Comparison of ENCODE assay signal across 8 cellular contexts in the genomic region with DNA sequence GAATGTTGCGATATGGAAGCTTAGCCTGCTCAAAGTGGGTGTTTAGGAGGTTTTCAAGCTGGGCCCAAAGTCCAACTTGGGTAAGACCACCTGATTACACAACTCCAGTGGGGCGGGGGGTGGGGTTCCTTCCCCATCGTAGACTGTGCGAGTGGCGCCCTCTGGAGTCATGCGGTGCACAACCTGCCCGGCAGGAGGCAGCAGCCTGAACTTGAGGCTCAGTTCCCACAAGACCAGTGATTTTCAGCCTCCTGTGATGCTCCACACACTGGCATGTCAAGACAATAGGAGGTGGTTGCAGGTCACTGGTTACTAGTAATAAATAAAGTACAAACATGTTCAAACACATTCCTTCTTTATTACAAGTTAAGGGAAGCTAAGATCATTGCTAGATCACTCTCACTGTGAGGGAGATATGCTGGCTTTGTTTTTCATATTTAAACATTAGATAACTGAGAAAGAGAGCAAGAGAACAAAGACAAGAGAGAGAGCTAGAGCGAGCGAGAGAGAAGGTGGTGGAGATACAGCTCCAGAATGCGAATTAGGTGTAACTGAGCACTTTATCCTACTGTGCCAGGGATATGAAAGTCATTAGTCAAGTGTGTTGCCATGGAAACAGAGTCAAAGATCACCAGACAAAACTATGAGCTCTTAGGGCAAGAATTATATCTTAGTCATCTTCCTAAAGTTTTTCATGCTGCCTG.
DNase-seq lines count a peak whose midpoint lies in the region; ATAC-seq and TF ChIP-seq lines count a peak whose summit lies in the region.

No MANE protein-coding gene starts in this region.

- H2AFZ ChIP-seq in KMS-11 (ENCODE audit: low read depth): no peak overlapping the region

- H3K27ac ChIP-seq in KMS-11: no peak overlapping the region

- no peak overlapping the region for H3K9ac ChIP-seq in KMS-11

- H3K27me3 ChIP-seq in KMS-11 (ENCODE audit: insufficient read depth, low read depth): no peaks in the 10 kb centered on the region

- no peaks in the 10 kb centered on the region for H4K20me1 ChIP-seq in KMS-11 (ENCODE audit: insufficient read depth)

- TF ChIP-seq CTCF in KMS-11 (conservative IDR thresholded peaks at IDR 0.05; ENCODE audit: low read depth, low read length): peak; percentile 34

- H3K79me2 ChIP-seq in KMS-11 (ENCODE audit: insufficient read depth, low read depth): no peaks in the 10 kb centered on the region

- no peaks in the 10 kb centered on the region for H3K4me1 ChIP-seq in KMS-11 (ENCODE audit: low read depth, poor library complexity, severe bottlenecking)

- no peaks in the 10 kb centered on the region for H3K36me3 ChIP-seq in KMS-11 (ENCODE audit: insufficient read depth)

- no peak for ATAC-seq in GM21825 (IDR thresholded peaks at IDR 0.05; ENCODE audit: unreplicated experiment)

- DNase-seq in NCI-H82 (lab: John Stamatoyannopoulos, UW): peak; percentile 22
- no peak for DNase-seq in NCI-H82 treated with DMSO at 0.1 percent for 48 hours (lab: John Stamatoyannopoulos, UW; ENCODE audit: unreplicated experiment)
- peak; percentile 59 to 87 for DNase-seq in dermis microvascular lymphatic vessel endothelial cell (ENCODE audit: low read depth in 2 of 2)
- DNase-seq in pulmonary artery endothelial cell (ENCODE audit: low read depth, low spot score): peak; percentile 82
- DNase-seq in activated gamma-delta T cell treated with Interleukin-2 at 50 U/mL for 16 hours: no peak
- no peak for DNase-seq in T-helper 1 cell

- no peak overlapping the region for H3K4me3 ChIP-seq in KMS-11 (IDR thresholded peaks at IDR 0.05; ENCODE audit: insufficient read depth, low read depth, low read length)

- no peak overlapping the region for H3K4me2 ChIP-seq in KMS-11

Comparison
In these comparisons a context has a peak if more than half of its experiments do, and no peak if none do; other contexts are left out.
1. DNase-seq: peak in NCI-H82 (single experiment), dermis microvascular lymphatic vessel endothelial cell (2 of 2) and pulmonary artery endothelial cell (single experiment); none in NCI-H82 treated with DMSO at 0.1 percent for 48 hours (single experiment), activated gamma-delta T cell treated with Interleukin-2 at 50 U/mL for 16 hours (single experiment) and T-helper 1 cell (0 of 5).